In genomic region chr2:122960727-122961641, GRCh38 we compare ENCODE assay signal across 12 cellular contexts.
DNase-seq lines count a peak whose midpoint lies in the region; ATAC-seq, FAIRE-seq and TF ChIP-seq lines count a peak whose summit lies in the region.
"Had no signal": no experiment of that assay in that cellular context is flagged by ENCODE, and none has a peak within 500 bp of the region (broad histone marks: within the 10 kb centered on the region; RNA-seq: fewer than 3 reads in every experiment).

No MANE protein-coding gene starts in this region.

- H3K4me3 ChIP-seq in GM12878 = no peak overlapping the region
- H3K4me3 ChIP-seq in retinal pigment epithelial cell (ENCODE audit: low read length) = no peak overlapping the region
- H3K4me3 ChIP-seq: right lobe of liver had no signal

- TF ChIP-seq RAD21 in GM12878 (IDR thresholded peaks at IDR 0.05; ENCODE audit: insufficient read depth, low read depth, low read length) = no peak

- no TSS peak for BruUV-seq in GM12878 (replicated peaks; lab: Mats Ljungman, UMichigan)

- CTCF ChIA-PET in GM12878 (lab: Yijun Ruan, JAX) = no interaction called here

- no peaks in the 10 kb centered on the region for H3K4me1 ChIP-seq in GM12878 (ENCODE audit: control insufficient read depth, insufficient read depth, low read length)
- H3K4me1 ChIP-seq: right lobe of liver had no signal

- no peak overlapping the region for H2AFZ ChIP-seq in GM12878 (ENCODE audit: control insufficient read depth, low read depth, low read length)

- DNase-seq in LHCN-M2 (ENCODE audit: low read depth) (peak; percentile 36), NCI-H345 treated with DMSO at 0.1 percent for 48 hours (lab: John Stamatoyannopoulos, UW; ENCODE audit: unreplicated experiment) (peak; percentile 69), GM12878 (ENCODE audit: low read depth, low spot score) (no peak), retinal pigment epithelial cell (ENCODE audit: low read depth) (peak; percentile 68), hepatic stellate cell (ENCODE audit: low spot score) (no peak), islet precursor cell (no peak)
- no peak for DNase-seq in stimulated activated naive B cell treated with anti-CD40 and anti-IgM and Interleukin-4, amounts not matched to agents 10 μg/mL and 1 μg/mL and 100 μg/mL, for 72 hours
- DNase-seq: left colon, MV-4-11, right lobe of liver had no signal

- POLR2A ChIA-PET in GM12878 (lab: Charles Lee) = interaction anchor here (0.6 kb wide), 1 partner anchor 450 kb away, joined by 3 read pairs; no protein-coding TSS in a partner anchor

- ATAC-seq in GM12878 (peak; percentile 44), HG03521 (IDR thresholded peaks at IDR 0.05; ENCODE audit: unreplicated experiment) (no peak)
- no peak for ATAC-seq in stimulated activated naive B cell treated with anti-CD40 and anti-IgM and Interleukin-4, amounts not matched to agents 10 μg/mL and 1 μg/mL and 100 μg/mL, for 72 hours (replicated peaks)
- ATAC-seq: left colon had no signal

- no peaks in the 10 kb centered on the region for H3K27me3 Mint-ChIP-seq in stimulated activated naive B cell treated with anti-CD40 and anti-IgM and Interleukin-4, amounts not matched to agents 10 μg/mL and 1 μg/mL and 100 μg/mL, for 72 hours

- H3K27ac Mint-ChIP-seq in stimulated activated naive B cell treated with anti-CD40 and anti-IgM and Interleukin-4, amounts not matched to agents 10 μg/mL and 1 μg/mL and 100 μg/mL, for 72 hours = no peak overlapping the region

- H3K79me2 ChIP-seq in GM12878 (ENCODE audit: control insufficient read depth, insufficient read depth, low read length) = no peaks in the 10 kb centered on the region

- no peak overlapping the region for H3K4me2 ChIP-seq in GM12878 (ENCODE audit: control insufficient read depth, insufficient read depth)

- RAD21 ChIA-PET in GM12878 (lab: Charles Lee; ENCODE audit: unreplicated experiment) = no interaction called here

- H3K36me3 Mint-ChIP-seq in stimulated activated naive B cell treated with anti-CD40 and anti-IgM and Interleukin-4, amounts not matched to agents 10 μg/mL and 1 μg/mL and 100 μg/mL, for 72 hours = no peaks in the 10 kb centered on the region

- in situ Hi-C loops in GM12878 (cut with MboI) = no loop called here

- 30% methylated on average over 5 of the region's 5 CpGs for WGBS in GM12878 (ENCODE audit: insufficient coverage, insufficient replicate concordance, low lambda C conversion rate, missing lambda C conversion rate)

- TF ChIP-seq EP300 in GM12878 (IDR thresholded peaks at IDR 0.05; ENCODE audit: borderline replicate concordance in 1 of 2, control insufficient read depth in 1 of 2, low read depth in 2 of 2, low read length in 2 of 2) = no peak

- SMC1A ChIA-PET in GM12878 (lab: Charles Lee; ENCODE audit: uncharacterized antibody, unreplicated experiment) = no interaction called here

- no peaks in the 10 kb centered on the region for H4K20me1 ChIP-seq in GM12878 (ENCODE audit: control insufficient read depth, insufficient read depth)

- FAIRE-seq in GM12878 (lab: Jason Lieb, UNC) = no peak
- FAIRE-seq: endometrium had no signal

- H3K9me3 Mint-ChIP-seq in stimulated activated naive B cell treated with anti-CD40 and anti-IgM and Interleukin-4, amounts not matched to agents 10 μg/mL and 1 μg/mL and 100 μg/mL, for 72 hours = peaks cover 4% of the 10 kb centered on the region in 2 donors

- no peak overlapping the region for H3K9ac ChIP-seq in GM12878 (ENCODE audit: control insufficient read depth, insufficient read depth, low read length)

- no peaks in the 10 kb centered on the region for H3K36me3 ChIP-seq in GM12878 (ENCODE audit: control insufficient read depth in 2 of 2, insufficient read depth in 2 of 2, low read length in 1 of 2)
- H3K36me3 ChIP-seq: right lobe of liver had no signal

- H3K27ac ChIP-seq in GM12878 (ENCODE audit: control insufficient read depth, insufficient read depth) = no peak overlapping the region
- H3K27ac ChIP-seq: right lobe of liver had no signal

- no peaks in the 10 kb centered on the region for H3K27me3 ChIP-seq in GM12878 (replicated peaks in 1 of 2; ENCODE audit: control insufficient read depth in 2 of 2, insufficient read depth in 2 of 2, low read length in 1 of 2)
- H3K27me3 ChIP-seq: right lobe of liver had no signal

- TF ChIP-seq POLR2A in GM12878 (IDR thresholded peaks at IDR 0.05; ENCODE audit: low read depth, low read length) = no peak

- no peaks in the 10 kb centered on the region for H3K4me1 Mint-ChIP-seq in stimulated activated naive B cell treated with anti-CD40 and anti-IgM and Interleukin-4, amounts not matched to agents 10 μg/mL and 1 μg/mL and 100 μg/mL, for 72 hours

- intact Hi-C loops in GM12878 (cut with micrococcal nuclease; ENCODE audit: unreplicated experiment) = no loop called here

- H3K4me3 Mint-ChIP-seq in stimulated activated naive B cell treated with anti-CD40 and anti-IgM and Interleukin-4, amounts not matched to agents 10 μg/mL and 1 μg/mL and 100 μg/mL, for 72 hours = no peak overlapping the region

- no peaks in the 10 kb centered on the region for H3K9me3 ChIP-seq in GM12878 (replicated peaks; ENCODE audit: control insufficient read depth, insufficient read depth, low read length)
- H3K9me3 ChIP-seq: right lobe of liver had no signal

- TF ChIP-seq CTCF in GM12878 (IDR thresholded peaks at IDR 0.05 in 2 of 3, conservative IDR thresholded peaks at IDR 0.05 in 1 of 3; ENCODE audit: control insufficient read depth in 2 of 3, extremely low read depth in 1 of 3, insufficient read depth in 1 of 3, low read depth in 3 of 3, low read length in 3 of 3) (no peak), retinal pigment epithelial cell (conservative IDR thresholded peaks at IDR 0.05; ENCODE audit: low read depth, low read length) (peak; percentile 28)

TF ChIP-seq in GM12878, 131 proteins besides CTCF, POLR2A, EP300 and RAD21:
- peak; percentile 26; the same call in 1 of the 2 replicates for TF ChIP-seq CREM (IDR thresholded peaks at IDR 0.05; ENCODE audit: low read depth)
- no peak for TF ChIP-seq NKRF (conservative IDR thresholded peaks at IDR 0.05)
- no peak for TF ChIP-seq STAT1 (conservative IDR thresholded peaks at IDR 0.05)
- TF ChIP-seq FOXM1 (IDR thresholded peaks at IDR 0.05; ENCODE audit: low read depth, low read length) = peak; percentile 32; the same call in 1 of the 2 replicates
- TF ChIP-seq ATF2 (IDR thresholded peaks at IDR 0.05; ENCODE audit: low read length) = peak; percentile 32; the same call in 1 of the 2 replicates
- peak; percentile 89 for TF ChIP-seq JUNB (IDR thresholded peaks at IDR 0.05)
- peak; percentile 38; the same call in 1 of the 2 replicates for TF ChIP-seq NFIC (IDR thresholded peaks at IDR 0.05; ENCODE audit: low read depth, low read length)

Comparison
In these comparisons a context has a peak if more than half of its experiments do, and no peak if none do; other contexts are left out.
1. DNase-seq: peak in LHCN-M2 (single experiment), NCI-H345 treated with DMSO at 0.1 percent for 48 hours (single experiment) and retinal pigment epithelial cell (single experiment); none in GM12878 (single experiment), stimulated activated naive B cell treated with anti-CD40 and anti-IgM and Interleukin-4, amounts not matched to agents 10 μg/mL and 1 μg/mL and 100 μg/mL, for 72 hours (single experiment), hepatic stellate cell (single experiment) and islet precursor cell (single experiment).